ENCODE assay signal across 16 cellular contexts in the genomic region with DNA sequence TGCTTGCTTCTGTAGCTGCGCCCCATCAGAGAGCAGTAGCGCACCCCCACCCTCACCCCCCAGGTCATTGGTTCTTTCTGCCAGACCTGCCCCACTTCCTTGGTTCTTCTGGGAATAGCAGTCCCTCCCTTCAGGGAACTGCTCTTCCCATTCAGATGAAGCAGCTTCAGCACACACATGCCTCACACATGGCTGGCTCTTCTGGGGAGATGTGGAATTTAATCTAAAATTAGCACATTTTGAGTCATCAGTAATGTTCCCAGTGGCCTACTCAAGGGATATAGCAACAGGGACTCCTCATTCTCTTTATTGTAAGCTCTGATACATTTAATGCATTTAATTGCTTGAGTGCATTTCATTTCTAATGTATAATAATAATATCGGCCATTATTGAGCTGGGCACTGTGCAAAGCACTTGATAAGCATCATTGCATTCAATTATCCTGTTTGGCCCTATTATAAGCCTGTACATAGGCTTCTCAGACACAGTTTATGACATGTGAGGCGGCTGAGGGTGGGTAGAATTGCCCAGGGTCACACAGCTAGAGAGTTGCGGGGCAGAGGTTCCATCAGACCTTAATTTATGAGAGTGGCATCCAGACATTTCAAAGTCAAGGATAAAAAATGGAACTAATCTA.
A peak's percentile ranks its signal among the peaks of the same experiment; 100 is the strongest.
DNase-seq lines count a peak whose midpoint lies in the region; ATAC-seq and TF ChIP-seq lines count a peak whose summit lies in the region.
"Had no signal": no experiment of that assay in that cellular context is flagged by ENCODE, and none has a peak within 500 bp of the region (broad histone marks: within the 10 kb centered on the region; RNA-seq: fewer than 3 reads in every experiment).

No MANE protein-coding gene starts in this region.

- peaks cover 8% of the 10 kb centered on the region for H3K36me3 Mint-ChIP-seq in T-cell

- peaks cover 49 to 52% (median 49%) of the 10 kb centered on the region in 3 donors for H3K4me1 Mint-ChIP-seq in T-cell

- no peaks in the 10 kb centered on the region for H3K27me3 Mint-ChIP-seq in T-cell
- H3K27me3 Mint-ChIP-seq: activated naive CD4-positive, alpha-beta T cell treated with anti-CD3 and anti-CD28 coated beads, Interleukin-2, amount 50 U/mL, for 24 hours had no signal

- H3K4me3 ChIP-seq in right atrium auricular region (no peak overlapping the region), fibroblast of villous mesenchyme (ENCODE audit: low read depth, low read length) (no peak overlapping the region), ascending aorta (no peak overlapping the region)
- H3K4me3 ChIP-seq: BLaER1, dorsolateral prefrontal cortex, left lung, uterus had no signal

- CTCF ChIA-PET in T-cell (lab: Charles Lee), result no interaction called here

- H3K4me1 ChIP-seq in right atrium auricular region, result peaks cover 0 to 29% of the 10 kb centered on the region in 2 donors
- no peaks in the 10 kb centered on the region for H3K4me1 ChIP-seq in ascending aorta
- H3K4me1 ChIP-seq: left lung, uterus had no signal

- H3K36me3 ChIP-seq in right atrium auricular region (no peaks in the 10 kb centered on the region), ascending aorta (no peaks in the 10 kb centered on the region)
- H3K36me3 ChIP-seq: BLaER1, left lung, uterus had no signal

- peaks cover 0 to 8% (median 3%) of the 10 kb centered on the region in 3 donors for H3K9me3 Mint-ChIP-seq in T-cell
- H3K9me3 Mint-ChIP-seq: activated naive CD4-positive, alpha-beta T cell treated with anti-CD3 and anti-CD28 coated beads, Interleukin-2, amount 50 U/mL, for 24 hours had no signal

- POLR2A ChIA-PET in T-cell (lab: Charles Lee), result interaction anchor here in 1 of 2 donors (0.6 kb wide), 1 partner anchor 92 kb away, joined by 3 read pairs; no protein-coding TSS in a partner anchor

- ATAC-seq in left ventricle myocardium superior (peak; percentile 35), T-cell (replicated peaks in 1 of 4) (no peak)
- ATAC-seq: activated CD8-positive, alpha-beta T cell treated with anti-CD3 and anti-CD28 coated beads, Interleukin-2, amount 10 ng/mL, durations not matched to agents 7 days and 5 days; left lung had no signal

- H3K27me3 ChIP-seq in right atrium auricular region (no peaks in the 10 kb centered on the region), ascending aorta (no peaks in the 10 kb centered on the region)
- H3K27me3 ChIP-seq: BLaER1, dorsolateral prefrontal cortex, left lung, uterus had no signal

- H3K9me3 ChIP-seq in right atrium auricular region (no peaks in the 10 kb centered on the region), ascending aorta (no peaks in the 10 kb centered on the region)
- H3K9me3 ChIP-seq: BLaER1, uterus had no signal

- peak overlapping the region; percentile 10 to 69 for H3K27ac Mint-ChIP-seq in T-cell
- H3K27ac Mint-ChIP-seq: activated CD8-positive, alpha-beta T cell treated with anti-CD3 and anti-CD28 coated beads, Interleukin-2, amount 10 ng/mL, durations not matched to agents 7 days and 5 days; activated naive CD4-positive, alpha-beta T cell treated with anti-CD3 and anti-CD28 coated beads, Interleukin-2, amount 50 U/mL, for 24 hours had no signal

- intact Hi-C loops in left ventricle myocardium superior (cut with micrococcal nuclease) (no loop called here), ascending aorta (cut with DNase I) (no loop called here)

- DNase-seq in left ventricle myocardium superior, result no peak
- no peak for DNase-seq in right atrium auricular region (ENCODE audit: low spot score)
- no peak for DNase-seq in T-cell
- peak; percentile 80 for DNase-seq in fibroblast of villous mesenchyme (ENCODE audit: low read depth)
- DNase-seq in ascending aorta (ENCODE audit: low spot score in 2 of 2), result no peak
- no peak for DNase-seq in mesenteric fat pad (ENCODE audit: low spot score)
- DNase-seq in stimulated activated CD4-positive, alpha-beta T cell treated with anti-CD3 and anti-CD28 coated beads, Interleukin-2, amount 100 ng/mL, for 24 hours, result no peak
- no peak for DNase-seq in NK-92 (lab: John Stamatoyannopoulos, UW; ENCODE audit: unreplicated experiment)
- DNase-seq: activated CD8-positive, alpha-beta T cell treated with anti-CD3 and anti-CD28 coated beads, Interleukin-2, amount 10 ng/mL, durations not matched to agents 7 days and 5 days; left lung; NCI-H446; T1000; uterus had no signal

- H3K4me3 Mint-ChIP-seq in T-cell, result no peak overlapping the region
- H3K4me3 Mint-ChIP-seq: activated CD8-positive, alpha-beta T cell treated with anti-CD3 and anti-CD28 coated beads, Interleukin-2, amount 10 ng/mL, durations not matched to agents 7 days and 5 days; activated naive CD4-positive, alpha-beta T cell treated with anti-CD3 and anti-CD28 coated beads, Interleukin-2, amount 50 U/mL, for 24 hours had no signal

- H3K27ac ChIP-seq in right atrium auricular region, result no peak overlapping the region
- H3K27ac ChIP-seq in ascending aorta, result no peak overlapping the region
- H3K27ac ChIP-seq: BLaER1, left lung, uterus had no signal

- TF ChIP-seq CTCF in right atrium auricular region (IDR thresholded peaks at IDR 0.05) (no peak), fibroblast of villous mesenchyme (IDR thresholded peaks at IDR 0.05; ENCODE audit: insufficient read depth, low read depth, low read length) (no peak), ascending aorta (IDR thresholded peaks at IDR 0.05) (no peak)
